Comparison of ENCODE assay signal across 9 cellular contexts in the genomic region with DNA sequence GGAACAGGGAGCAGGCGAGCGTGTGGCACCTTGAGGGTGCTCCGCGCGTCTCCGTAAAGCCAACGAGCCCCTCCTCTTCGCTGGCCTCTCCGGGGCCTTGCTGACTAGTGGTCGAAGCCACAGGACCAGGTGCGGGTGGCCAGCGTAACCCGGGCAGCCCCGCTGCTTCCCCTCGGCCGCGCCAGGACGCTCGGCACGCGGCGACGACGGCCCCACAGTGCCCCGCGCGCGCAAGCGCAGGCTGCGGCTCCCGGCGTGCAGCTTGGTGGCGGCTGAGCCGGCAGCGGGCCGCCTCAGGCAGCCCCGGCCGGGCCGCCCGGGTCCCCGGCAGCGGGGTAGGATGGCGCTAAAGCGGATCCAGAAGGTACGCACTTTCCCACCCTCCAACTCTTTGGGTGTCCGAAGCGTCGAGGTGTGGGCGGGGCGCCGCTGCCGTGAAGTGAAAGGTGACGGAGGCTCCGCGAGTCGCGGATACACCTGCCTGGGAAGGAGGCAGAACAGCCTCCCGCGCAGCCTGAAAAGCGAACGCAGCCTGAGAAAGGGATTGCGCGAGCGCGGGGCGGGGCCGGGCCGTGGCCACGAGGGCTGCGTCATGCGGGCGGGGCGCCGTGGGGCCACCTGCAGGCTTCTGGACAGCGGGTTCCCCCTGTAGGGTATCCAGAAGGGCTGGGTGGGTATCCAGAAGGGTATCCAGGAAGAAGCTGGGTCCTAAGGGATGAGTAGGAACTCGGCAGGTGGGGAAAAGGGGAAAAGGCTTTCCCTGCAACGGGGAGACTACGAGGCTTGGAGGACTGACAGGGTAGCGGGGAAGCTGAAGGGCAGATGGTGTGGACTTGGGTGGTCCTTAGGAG. TPM values are rescaled to one million over a fixed set of nuclear protein-coding genes. Genes with fewer than 3 reads are reported as not detected.
A peak's percentile ranks its signal among the peaks of the same experiment; 100 is the strongest.
DNase-seq lines count a peak whose midpoint lies in the region; ATAC-seq, FAIRE-seq and TF ChIP-seq lines count a peak whose summit lies in the region.
"Had no signal": no experiment of that assay in that cellular context is flagged by ENCODE, and none has a peak within 500 bp of the region (broad histone marks: within the 10 kb centered on the region; RNA-seq: fewer than 3 reads in every experiment).

A gene (plus strand): TSS at position 244 of the 851 bp plus-strand sequence. CDS start 97 bp downstream, at position 341.

- TF ChIP-seq CTCF in astrocyte (IDR thresholded peaks at IDR 0.05; ENCODE audit: insufficient read depth, low read depth, low read length): no peak
- TF ChIP-seq CTCF in hepatocyte (IDR thresholded peaks at IDR 0.05; ENCODE audit: poor library complexity): peak; percentile 21
- no peak for TF ChIP-seq CTCF in retinal pigment epithelial cell (conservative IDR thresholded peaks at IDR 0.05; ENCODE audit: low read depth, low read length)

- H3K27ac ChIP-seq in astrocyte (ENCODE audit: low read depth, low read length): peak within 1 kb of the TSS; percentile 69
- H3K27ac ChIP-seq in hepatocyte: peak within 1 kb of the TSS; percentile 99

- H3K36me3 Mint-ChIP-seq in astrocyte (ENCODE audit: low read depth, unreplicated experiment): no peaks in the 10 kb centered on the region

- no peaks in the 10 kb centered on the region for H3K9me3 Mint-ChIP-seq in astrocyte (ENCODE audit: unreplicated experiment)

- DNase-seq in NCI-H1436 (lab: John Stamatoyannopoulos, UW) (peak; percentile 82), NCI-H1436 treated with DMSO at 0.1 percent for 48 hours (lab: John Stamatoyannopoulos, UW) (no peak), NCI-H187 treated with DMSO at 0.1 percent for 48 hours (lab: John Stamatoyannopoulos, UW) (peak; percentile 21), T-helper 9 cell (peak; percentile 81), astrocyte (ENCODE audit: low read depth) (peak; percentile 51), hepatocyte (ENCODE audit: low spot score) (peak; percentile 91), retinal pigment epithelial cell (ENCODE audit: low read depth) (peak; percentile 22)

- no peaks in the 10 kb centered on the region for H3K79me2 ChIP-seq in astrocyte (ENCODE audit: insufficient read depth, low read length)
- peaks cover 11% of the 10 kb centered on the region for H3K79me2 ChIP-seq in hepatocyte

- H2AFZ ChIP-seq in astrocyte (ENCODE audit: low read depth, low read length) (peak within 1 kb of the TSS; percentile 99), hepatocyte (peak within 1 kb of the TSS; percentile 95)

- no peaks in the 10 kb centered on the region for H3K4me1 Mint-ChIP-seq in astrocyte (ENCODE audit: low read depth, unreplicated experiment)

- H3K4me2 ChIP-seq in astrocyte (ENCODE audit: low read length) (peak within 1 kb of the TSS; percentile 98), hepatocyte (peak within 1 kb of the TSS; percentile 97)

- no peaks in the 10 kb centered on the region for H3K9me2 ChIP-seq in hepatocyte (replicated peaks; ENCODE audit: insufficient read depth)

- peak within 1 kb of the TSS; percentile 75 for H3K9ac ChIP-seq in astrocyte (ENCODE audit: low read length)

- H4K20me1 ChIP-seq in astrocyte (ENCODE audit: insufficient read depth, low read length): no peaks in the 10 kb centered on the region
- no peaks in the 10 kb centered on the region for H4K20me1 ChIP-seq in hepatocyte (ENCODE audit: insufficient read depth, poor library complexity, severe bottlenecking)

- H3K27me3 ChIP-seq in astrocyte (ENCODE audit: insufficient read depth, low read length): no peaks in the 10 kb centered on the region
- no peaks in the 10 kb centered on the region for H3K27me3 ChIP-seq in hepatocyte

- no peaks in the 10 kb centered on the region for H3K36me3 ChIP-seq in astrocyte (ENCODE audit: insufficient read depth, low read length)
- no peaks in the 10 kb centered on the region for H3K36me3 ChIP-seq in hepatocyte (replicated peaks; ENCODE audit: insufficient read depth, low read depth)

- FAIRE-seq in astrocyte (lab: Jason Lieb, UNC): no peak
- FAIRE-seq: A204.1 had no signal

- ATAC-seq in HG02938 (IDR thresholded peaks at IDR 0.05; ENCODE audit: unreplicated experiment): peak; percentile 89

- peak within 1 kb of the TSS; percentile 83 for H3K4me3 Mint-ChIP-seq in astrocyte (ENCODE audit: unreplicated experiment)

- H3K4me3 ChIP-seq in astrocyte (ENCODE audit: insufficient read depth, low read depth, low read length) (peak within 1 kb of the TSS; percentile 71), hepatocyte (peak within 1 kb of the TSS; percentile 96), retinal pigment epithelial cell (ENCODE audit: low read length) (peak within 1 kb of the TSS; percentile 66)

- WGBS in hepatocyte (ENCODE audit: low lambda C conversion rate, missing lambda C conversion rate): under 1% methylated on average over 75 of the region's 79 CpGs

- H3K27ac Mint-ChIP-seq in astrocyte (ENCODE audit: unreplicated experiment): no peak within 1 kb of the TSS

- H3K27me3 Mint-ChIP-seq in astrocyte (ENCODE audit: low read depth, unreplicated experiment): no peaks in the 10 kb centered on the region

- H3K9me3 ChIP-seq in astrocyte (ENCODE audit: insufficient read depth, low read depth, low read length): no peaks in the 10 kb centered on the region
- H3K9me3 ChIP-seq in hepatocyte (ENCODE audit: low read depth): no peaks in the 10 kb centered on the region

- H3K4me1 ChIP-seq in astrocyte (ENCODE audit: insufficient read depth, low read length): no peaks in the 10 kb centered on the region
- peaks cover 13% of the 10 kb centered on the region for H3K4me1 ChIP-seq in hepatocyte (ENCODE audit: insufficient read depth)

RNA-seq across cellular contexts. Expression of the gene that starts here (rescaled TPM):
- 13.9 and 14.0 TPM in 2 replicates for total RNA-seq in astrocyte
- 12.0 and 16.7 TPM in 2 replicates for total RNA-seq in hepatocyte
- polyA plus RNA-seq in hepatocyte: 11.7 and 22.7 TPM in 2 replicates
